ENCODE assay signal across 10 cellular contexts in the genomic region with DNA sequence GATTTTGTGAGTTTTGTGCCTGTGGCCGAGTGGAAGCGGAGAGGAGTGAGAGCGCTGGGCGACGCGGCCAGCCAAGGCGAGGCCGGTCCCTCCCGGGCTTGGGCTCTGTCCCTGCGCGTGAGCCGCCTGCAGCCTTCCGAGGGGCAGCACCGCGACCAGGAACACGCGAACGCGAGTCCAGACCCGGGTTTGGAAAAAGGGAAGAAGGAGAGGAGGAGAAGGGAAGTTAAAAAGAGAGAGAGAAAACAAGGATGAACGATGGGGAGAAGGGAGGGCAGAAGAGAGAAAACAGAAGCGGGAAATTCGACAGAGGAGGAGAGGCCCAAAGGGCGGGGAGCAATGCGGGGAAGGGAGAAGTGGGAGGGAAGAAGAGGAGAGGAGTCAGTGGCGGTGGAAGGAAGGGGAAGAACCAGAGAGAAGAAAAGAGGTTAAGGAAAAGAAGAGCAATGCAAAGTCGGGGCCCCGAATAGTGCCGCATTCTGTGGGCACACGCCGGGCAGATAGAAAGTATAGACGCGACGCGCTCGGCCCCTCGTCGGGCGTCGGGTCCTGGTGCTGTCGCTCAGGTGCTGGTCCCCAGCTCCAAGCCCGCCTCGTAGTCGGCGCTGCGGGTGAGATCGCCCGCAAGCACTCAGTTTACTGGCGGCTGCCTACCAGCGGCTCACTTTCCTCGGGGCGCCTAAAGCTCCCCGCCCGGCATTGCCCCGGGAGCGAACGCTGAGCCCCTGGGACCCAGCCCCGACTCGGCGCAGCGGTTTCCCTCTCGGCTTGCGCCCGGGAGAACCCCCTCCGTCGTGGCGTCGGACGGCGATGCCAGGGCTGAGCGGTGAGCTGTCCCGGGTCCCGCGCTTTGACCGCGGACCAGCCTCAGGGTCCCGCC. TPM values are rescaled to one million over a fixed set of nuclear protein-coding genes. Genes with fewer than 3 reads are reported as not detected.
A peak's percentile ranks its signal among the peaks of the same experiment; 100 is the strongest.
DNase-seq lines count a peak whose midpoint lies in the region; ATAC-seq, FAIRE-seq and TF ChIP-seq lines count a peak whose summit lies in the region.
"Had no signal": no experiment of that assay in that cellular context is flagged by ENCODE, and none has a peak within 500 bp of the region (broad histone marks: within the 10 kb centered on the region; RNA-seq: fewer than 3 reads in every experiment).

No MANE protein-coding gene starts in this region.

- H3K4me1 Mint-ChIP-seq in activated CD4-positive, alpha-beta T cell treated with anti-CD3 and anti-CD28 coated beads, Interleukin-2, amount 10 ng/mL, durations not matched to agents 24 days and 14 days, result peaks cover 26% of the 10 kb centered on the region

- H3K9me3 Mint-ChIP-seq in activated CD4-positive, alpha-beta T cell treated with anti-CD3 and anti-CD28 coated beads, Interleukin-2, amount 10 ng/mL, durations not matched to agents 24 days and 14 days, result no peaks in the 10 kb centered on the region

- peaks cover 27% of the 10 kb centered on the region for H3K27me3 ChIP-seq in ascending aorta
- peaks cover 85 to 100% of the 10 kb centered on the region in 2 donors for H3K27me3 ChIP-seq in left lung
- peaks cover 79% of the 10 kb centered on the region for H3K27me3 ChIP-seq in suprapubic skin

- peak; percentile 61 for DNase-seq in activated CD4-positive, alpha-beta T cell treated with anti-CD3 and anti-CD28 coated beads, Interleukin-2, amount 10 ng/mL, durations not matched to agents 24 days and 14 days
- DNase-seq in activated CD4-positive, alpha-beta T cell treated with anti-CD3 and anti-CD28 coated beads for 1 hour, result no peak
- DNase-seq in ascending aorta (ENCODE audit: low spot score in 2 of 2), result no peak
- peak in 1 of 2 donors; percentile 72 for DNase-seq in left lung
- no peak for DNase-seq in suprapubic skin (ENCODE audit: low spot score in 2 of 2)
- no peak for DNase-seq in islet precursor cell
- no peak for DNase-seq in GM12891 (ENCODE audit: insufficient read length, low spot score)
- DNase-seq: NCI-H1092 treated with DMSO at 0.1 percent for 48 hours had no signal

- peak overlapping the region; percentile 73 for H3K4me3 Mint-ChIP-seq in activated CD4-positive, alpha-beta T cell treated with anti-CD3 and anti-CD28 coated beads, Interleukin-2, amount 10 ng/mL, durations not matched to agents 24 days and 14 days

- no peak overlapping the region for H3K27ac ChIP-seq in ascending aorta
- H3K27ac ChIP-seq in left lung, result no peak overlapping the region
- H3K27ac ChIP-seq in suprapubic skin, result peak overlapping the region; percentile 67

- WGBS in suprapubic skin, result 11% methylated on average over 57 of the region's 77 CpGs

- H3K4me3 ChIP-seq in ascending aorta (peak overlapping the region; percentile 39 to 58), left lung (peak overlapping the region; percentile 14 to 28), suprapubic skin (peak overlapping the region; percentile 47)

- no peak for ATAC-seq in left lung
- no peak for ATAC-seq in GM19328 (IDR thresholded peaks at IDR 0.05; ENCODE audit: unreplicated experiment)

- intact Hi-C loops in activated CD4-positive, alpha-beta T cell treated with anti-CD3 and anti-CD28 coated beads, Interleukin-2, amount 10 ng/mL, durations not matched to agents 24 days and 14 days (cut with micrococcal nuclease), result no loop called here
- intact Hi-C loops in ascending aorta (cut with DNase I), result no loop called here
- intact Hi-C loops in left lung (cut with DNase I), result no loop called here

- H3K27ac Mint-ChIP-seq in activated CD4-positive, alpha-beta T cell treated with anti-CD3 and anti-CD28 coated beads, Interleukin-2, amount 10 ng/mL, durations not matched to agents 24 days and 14 days, result no peak overlapping the region

- H3K9me3 ChIP-seq in ascending aorta, result no peaks in the 10 kb centered on the region
- no peaks in the 10 kb centered on the region for H3K9me3 ChIP-seq in left lung
- H3K9me3 ChIP-seq in suprapubic skin, result no peaks in the 10 kb centered on the region

- no peak for FAIRE-seq in GM12891 (lab: Jason Lieb, UNC)

- H3K36me3 Mint-ChIP-seq in activated CD4-positive, alpha-beta T cell treated with anti-CD3 and anti-CD28 coated beads, Interleukin-2, amount 10 ng/mL, durations not matched to agents 24 days and 14 days (ENCODE audit: low read depth), result no peaks in the 10 kb centered on the region

- no peak for TF ChIP-seq POLR2A in suprapubic skin (IDR thresholded peaks at IDR 0.05)
- TF ChIP-seq POLR2A in GM12891 (IDR thresholded peaks at IDR 0.05; ENCODE audit: low read depth, low read length), result no peak

- no peak for TF ChIP-seq EP300 in suprapubic skin (IDR thresholded peaks at IDR 0.05)

- peaks cover 85% of the 10 kb centered on the region for H3K27me3 Mint-ChIP-seq in activated CD4-positive, alpha-beta T cell treated with anti-CD3 and anti-CD28 coated beads, Interleukin-2, amount 10 ng/mL, durations not matched to agents 24 days and 14 days

- TF ChIP-seq CTCF in ascending aorta (IDR thresholded peaks at IDR 0.05), result no peak
- no peak for TF ChIP-seq CTCF in left lung (IDR thresholded peaks at IDR 0.05)
- no peak for TF ChIP-seq CTCF in suprapubic skin (IDR thresholded peaks at IDR 0.05)

- H3K36me3 ChIP-seq in ascending aorta (no peaks in the 10 kb centered on the region), left lung (no peaks in the 10 kb centered on the region), suprapubic skin (no peaks in the 10 kb centered on the region)

- H3K4me1 ChIP-seq in ascending aorta (peaks cover 3 to 18% of the 10 kb centered on the region in 2 donors), left lung (peaks cover 0 to 36% of the 10 kb centered on the region in 2 donors), suprapubic skin (peaks cover 44% of the 10 kb centered on the region)

TF ChIP-seq in GM12891, 5 proteins besides CTCF, POLR2A, EP300 and RAD21:
- TF ChIP-seq PAX5 (IDR thresholded peaks at IDR 0.05; ENCODE audit: insufficient read depth, low read length, severe bottlenecking), result no peak
- TF ChIP-seq TAF1 (IDR thresholded peaks at IDR 0.05; ENCODE audit: low read depth, low read length), result no peak
- TF ChIP-seq POU2F2 (IDR thresholded peaks at IDR 0.05; ENCODE audit: low read depth, low read length), result no peak
- TF ChIP-seq SPI1 (IDR thresholded peaks at IDR 0.05; ENCODE audit: low read depth, low read length), result no peak
- no peak for TF ChIP-seq POLR2AphosphoS5 (IDR thresholded peaks at IDR 0.05; ENCODE audit: low read depth, low read length)

RNA-seq across cellular contexts. Expression of a gene that starts 2.8 kb away (rescaled TPM):
- 4.1 and 4.7 TPM in 2 replicates for total RNA-seq in activated CD4-positive, alpha-beta T cell treated with anti-CD3 and anti-CD28 coated beads, Interleukin-2, amount 10 ng/mL, durations not matched to agents 24 days and 14 days
- total RNA-seq in ascending aorta, result not detected
- total RNA-seq in left lung, result under 1 TPM; 0.17 to 0.24 TPM
- total RNA-seq in suprapubic skin, result 10 to 100 TPM; 11.1 to 31.8 (median 23.2) TPM
- not detected for polyA plus RNA-seq in GM12891 (2012; ENCODE audit: low read depth, missing spikeins)
- polyA plus RNA-seq: BJ had no signal
